In the genomic region with DNA sequence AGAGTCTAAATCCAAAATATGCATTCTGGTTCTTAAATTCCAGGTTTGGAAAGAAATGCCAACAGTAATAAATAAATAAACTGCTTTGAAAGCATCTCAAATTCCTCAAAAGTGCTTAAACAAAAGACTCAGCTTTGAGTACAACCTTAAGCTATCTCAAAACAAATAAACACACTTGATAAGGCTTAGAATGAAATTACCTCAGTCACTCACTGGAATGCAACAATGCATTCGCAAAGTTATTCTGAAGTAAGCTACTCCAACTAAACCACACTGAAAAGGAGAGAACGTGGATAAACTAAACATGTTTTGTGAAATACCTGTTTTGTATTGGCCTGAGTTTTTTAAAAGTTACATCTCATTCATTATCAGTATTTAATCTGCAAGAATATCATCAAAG, we compare ENCODE assay signal across 8 cellular contexts. TPM values are rescaled to one million over a fixed set of nuclear protein-coding genes. Genes with fewer than 3 reads are reported as not detected.
DNase-seq lines count a peak whose midpoint lies in the region; ATAC-seq and TF ChIP-seq lines count a peak whose summit lies in the region.

No MANE protein-coding gene starts in this region.

- POLR2A ChIA-PET in BJ (lab: Charles Lee) (interaction anchor here (0.6 to 0.7 kb wide), 2 partner anchors 14 to 125 kb away, joined by 3 to 6 read pairs; no protein-coding TSS in a partner anchor), RWPE1 (lab: Yijun Ruan, JAX; ENCODE audit: low non-redundant PET) (interaction anchor here (0.5 to 0.6 kb wide), 3 partner anchors 18 to 366 kb away, joined by 3 read pairs; no protein-coding TSS in a partner anchor)
- POLR2A ChIA-PET in naive thymus-derived CD4-positive, alpha-beta T cell (lab: Charles Lee): interaction anchor here (0.6 kb wide), 1 partner anchor 13 kb away, joined by 3 read pairs; no protein-coding TSS in a partner anchor

- DNase-seq in BJ (ENCODE audit: low read depth) (no peak), choroid plexus epithelial cell (ENCODE audit: low read depth) (peak; percentile 71), RWPE1 (ENCODE audit: low spot score) (no peak), NCI-H1105 treated with DMSO at 0.1 percent for 48 hours (lab: John Stamatoyannopoulos, UW) (no peak)
- no peak for DNase-seq in naive thymus-derived CD4-positive, alpha-beta T cell

- H3K4me1 ChIP-seq in naive thymus-derived CD4-positive, alpha-beta T cell (ENCODE audit: control insufficient read depth in 2 of 2, insufficient read depth in 2 of 2, low read length in 2 of 2): peaks cover 0 to 6% of the 10 kb centered on the region in 2 donors

- peaks cover 11 to 25% (median 15%) of the 10 kb centered on the region in 7 donors for H3K4me1 Mint-ChIP-seq in naive thymus-derived CD4-positive, alpha-beta T cell

- H3K27me3 Mint-ChIP-seq in naive thymus-derived CD4-positive, alpha-beta T cell: no peaks in the 10 kb centered on the region

- H3K4me3 ChIP-seq in BJ (ENCODE audit: low read depth, low read length) (peak overlapping the region; percentile 55), choroid plexus epithelial cell (ENCODE audit: low read depth, low read length) (peak overlapping the region; percentile 81)
- no peak overlapping the region for H3K4me3 ChIP-seq in naive thymus-derived CD4-positive, alpha-beta T cell (ENCODE audit: low read length)

- CTCF ChIA-PET in BJ (lab: Yijun Ruan, JAX): interaction anchor here (1.0 to 2.0 kb wide), 2 partner anchors 129 to 138 kb away, joined by 3 to 8 read pairs; no protein-coding TSS in a partner anchor
- CTCF ChIA-PET in naive thymus-derived CD4-positive, alpha-beta T cell (lab: Charles Lee): interaction anchor here (0.5 kb wide), 1 partner anchor 156 kb away, joined by 4 read pairs; no protein-coding TSS in a partner anchor
- CTCF ChIA-PET in RWPE1 (lab: Yijun Ruan, JAX): interaction anchor here (0.7 kb wide), 1 partner anchor 117 kb away, joined by 3 read pairs; no protein-coding TSS in a partner anchor

- H3K9me3 Mint-ChIP-seq in naive thymus-derived CD4-positive, alpha-beta T cell: no peaks in the 10 kb centered on the region

- H3K27ac Mint-ChIP-seq in naive thymus-derived CD4-positive, alpha-beta T cell: peak overlapping the region; percentile 60 to 94 (median 79)

- H3K4me3 Mint-ChIP-seq in naive thymus-derived CD4-positive, alpha-beta T cell: peak overlapping the region; percentile 83 to 97 (median 89)

- no peaks in the 10 kb centered on the region for H3K9me3 ChIP-seq in KOPT-K1 (ENCODE audit: insufficient read depth, low read length, poor library complexity, severe bottlenecking)
- H3K9me3 ChIP-seq in naive thymus-derived CD4-positive, alpha-beta T cell (ENCODE audit: control insufficient read depth in 2 of 3, low read length in 3 of 3): no peaks in the 10 kb centered on the region

- intact Hi-C loops in naive thymus-derived CD4-positive, alpha-beta T cell (cut with micrococcal nuclease): loop anchor here (5.0 to 10.0 kb wide), 9 partner anchors 76 to 1864 kb away; a partner anchor contains a TSS

- peak overlapping the region; percentile 56 for H3K27ac ChIP-seq in KOPT-K1 (ENCODE audit: low read depth, low read length, poor library complexity, severe bottlenecking)
- peak overlapping the region; percentile 78 for H3K27ac ChIP-seq in naive thymus-derived CD4-positive, alpha-beta T cell (ENCODE audit: low read depth, low read length)
- H3K27ac ChIP-seq in RWPE1: no peak overlapping the region

- H3K27me3 ChIP-seq in BJ (ENCODE audit: control insufficient read depth, insufficient read depth, low read length): no peaks in the 10 kb centered on the region
- H3K27me3 ChIP-seq in naive thymus-derived CD4-positive, alpha-beta T cell (ENCODE audit: control insufficient read depth in 2 of 2, insufficient read depth in 2 of 2, low read length in 2 of 2): no peaks in the 10 kb centered on the region

- TF ChIP-seq CTCF in BJ (IDR thresholded peaks at IDR 0.05; ENCODE audit: insufficient read depth, low read depth, low read length): no peak
- no peak for TF ChIP-seq CTCF in choroid plexus epithelial cell (conservative IDR thresholded peaks at IDR 0.05; ENCODE audit: low read depth, low read length)
- TF ChIP-seq CTCF in RWPE1 (conservative IDR thresholded peaks at IDR 0.05; ENCODE audit: low read depth): no peak

- ATAC-seq in naive thymus-derived CD4-positive, alpha-beta T cell: no peak
- ATAC-seq in GM21737 (IDR thresholded peaks at IDR 0.05; ENCODE audit: unreplicated experiment): no peak
- ATAC-seq in HG03159 (IDR thresholded peaks at IDR 0.05; ENCODE audit: unreplicated experiment): no peak

- H3K36me3 ChIP-seq in BJ (ENCODE audit: control insufficient read depth, insufficient read depth, low read length) (no peaks in the 10 kb centered on the region), KOPT-K1 (ENCODE audit: insufficient read depth, low read length) (peaks cover 3% of the 10 kb centered on the region; the same call in 1 of the 2 replicates)
- no peaks in the 10 kb centered on the region for H3K36me3 ChIP-seq in naive thymus-derived CD4-positive, alpha-beta T cell (ENCODE audit: control insufficient read depth in 2 of 3, insufficient read depth in 3 of 3, low read length in 3 of 3)

- H3K36me3 Mint-ChIP-seq in naive thymus-derived CD4-positive, alpha-beta T cell: peaks cover 0 to 2% (median 0%) of the 10 kb centered on the region in 5 donors

RNA-seq across cellular contexts. Expression of a gene that starts 1.2 kb away (rescaled TPM):
- 12.1 and 17.4 TPM in 2 replicates for polyA plus RNA-seq in BJ (2011; rRNA removed)
- 6.4 and 9.2 TPM in 2 replicates for polyA minus RNA-seq in BJ (2011; rRNA and poly(A)+ RNA removed)
- 10 to 100 TPM in 1 of 5 experiments, 1 to 10 TPM in 4; 2.2 to 13.3 (median 3.0) TPM for total RNA-seq in naive thymus-derived CD4-positive, alpha-beta T cell
- 1 to 10 TPM; 5.1 to 8.5 TPM for polyA plus RNA-seq in naive thymus-derived CD4-positive, alpha-beta T cell
